Comparison of ENCODE assay signal across 1 cellular context in genomic region chr6:20212392-20213111, GRCh38.
A peak's percentile ranks its signal among the peaks of the same experiment; 100 is the strongest.
TF ChIP-seq lines count a peak whose summit lies in the region.

A gene with protein sequence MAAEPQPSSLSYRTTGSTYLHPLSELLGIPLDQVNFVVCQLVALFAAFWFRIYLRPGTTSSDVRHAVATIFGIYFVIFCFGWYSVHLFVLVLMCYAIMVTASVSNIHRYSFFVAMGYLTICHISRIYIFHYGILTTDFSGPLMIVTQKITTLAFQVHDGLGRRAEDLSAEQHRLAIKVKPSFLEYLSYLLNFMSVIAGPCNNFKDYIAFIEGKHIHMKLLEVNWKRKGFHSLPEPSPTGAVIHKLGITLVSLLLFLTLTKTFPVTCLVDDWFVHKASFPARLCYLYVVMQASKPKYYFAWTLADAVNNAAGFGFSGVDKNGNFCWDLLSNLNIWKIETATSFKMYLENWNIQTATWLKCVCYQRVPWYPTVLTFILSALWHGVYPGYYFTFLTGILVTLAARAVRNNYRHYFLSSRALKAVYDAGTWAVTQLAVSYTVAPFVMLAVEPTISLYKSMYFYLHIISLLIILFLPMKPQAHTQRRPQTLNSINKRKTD (minus strand): TSS chr6:20212469. CDS start chr6:20212234, 235 bp downstream.

TF ChIP-seq in K562, 482 proteins besides CTCF, POLR2A, EP300 and RAD21 (continued from another document and continues in another):
- TF ChIP-seq AFF1 (IDR thresholded peaks at IDR 0.05; ENCODE audit: low read depth in 1 of 2, partially characterized antibody in 2 of 2) (no peak), ZNF79 (CRISPR knock-in tag; IDR thresholded peaks at IDR 0.05; ENCODE audit: low read depth) (no peak), POLR2H (tag; IDR thresholded peaks at IDR 0.05; ENCODE audit: low read depth) (peak; percentile 52), FUS (optimal IDR thresholded peaks at IDR 0.05; ENCODE audit: low read depth, low read length) (peak; percentile 74), RCOR1 (IDR thresholded peaks at IDR 0.05; ENCODE audit: borderline replicate concordance in 1 of 2, low read depth in 2 of 2, low read length in 2 of 2) (peak in 1 of 2 experiments; percentile 59; a peak in 2 of 4 replicates), CBFA2T3 (IDR thresholded peaks at IDR 0.05) (no peak), ZNF232 (CRISPR knock-in tag; IDR thresholded peaks at IDR 0.05) (no peak), SMARCB1 (IDR thresholded peaks at IDR 0.05; ENCODE audit: insufficient read length, low read depth) (no peak), ARID3B (CRISPR knock-in tag; IDR thresholded peaks at IDR 0.05; ENCODE audit: borderline replicate concordance) (no peak), MYNN (IDR thresholded peaks at IDR 0.05) (peak; percentile 52; the same call in 1 of the 2 replicates), MYNN (CRISPR knock-in tag; IDR thresholded peaks at IDR 0.05) (no peak), NCOA2 (IDR thresholded peaks at IDR 0.05; ENCODE audit: partially characterized antibody in 2 of 2) (no peak), ZNF239 (CRISPR knock-in tag; IDR thresholded peaks at IDR 0.05) (no peak), ZNF41 (CRISPR knock-in tag; conservative IDR thresholded peaks at IDR 0.05) (no peak), ZFP36 (IDR thresholded peaks at IDR 0.05; ENCODE audit: low read depth, low read length, partially characterized antibody) (peak; percentile 2), FOXO4 (CRISPR knock-in tag; IDR thresholded peaks at IDR 0.05) (no peak), MXI1 (IDR thresholded peaks at IDR 0.05; ENCODE audit: low read depth, low read length) (0 out of 2 replicates have a peak, but pooled peaks have one; percentile 11), PHB (CRISPR knock-in tag; IDR thresholded peaks at IDR 0.05) (no peak), HMGN3 (IDR thresholded peaks at IDR 0.05; ENCODE audit: borderline replicate concordance, extremely low read depth, insufficient read length, low read depth, low read length) (peak; percentile 39), ERF (CRISPR knock-in tag; IDR thresholded peaks at IDR 0.05) (peak; percentile 40; the same call in 1 of the 2 replicates), ADNP (tag; IDR thresholded peaks at IDR 0.05) (no peak), ZNF436 (CRISPR knock-in tag; IDR thresholded peaks at IDR 0.05) (no peak), FOXA1 (IDR thresholded peaks at IDR 0.05; ENCODE audit: borderline replicate concordance) (no peak), PCBP2 (IDR thresholded peaks at IDR 0.05; ENCODE audit: low read depth, low read length, poor library complexity, severe bottlenecking) (no peak), SMAD2 (IDR thresholded peaks at IDR 0.05; ENCODE audit: low read depth, low read length) (no peak), JUN (IDR thresholded peaks at IDR 0.05; ENCODE audit: borderline replicate concordance, low read depth, low read length) (no peak), JUN (CRISPR knock-in tag; IDR thresholded peaks at IDR 0.05; ENCODE audit: borderline replicate concordance) (no peak)
- TF ChIP-seq, protein P1, sequence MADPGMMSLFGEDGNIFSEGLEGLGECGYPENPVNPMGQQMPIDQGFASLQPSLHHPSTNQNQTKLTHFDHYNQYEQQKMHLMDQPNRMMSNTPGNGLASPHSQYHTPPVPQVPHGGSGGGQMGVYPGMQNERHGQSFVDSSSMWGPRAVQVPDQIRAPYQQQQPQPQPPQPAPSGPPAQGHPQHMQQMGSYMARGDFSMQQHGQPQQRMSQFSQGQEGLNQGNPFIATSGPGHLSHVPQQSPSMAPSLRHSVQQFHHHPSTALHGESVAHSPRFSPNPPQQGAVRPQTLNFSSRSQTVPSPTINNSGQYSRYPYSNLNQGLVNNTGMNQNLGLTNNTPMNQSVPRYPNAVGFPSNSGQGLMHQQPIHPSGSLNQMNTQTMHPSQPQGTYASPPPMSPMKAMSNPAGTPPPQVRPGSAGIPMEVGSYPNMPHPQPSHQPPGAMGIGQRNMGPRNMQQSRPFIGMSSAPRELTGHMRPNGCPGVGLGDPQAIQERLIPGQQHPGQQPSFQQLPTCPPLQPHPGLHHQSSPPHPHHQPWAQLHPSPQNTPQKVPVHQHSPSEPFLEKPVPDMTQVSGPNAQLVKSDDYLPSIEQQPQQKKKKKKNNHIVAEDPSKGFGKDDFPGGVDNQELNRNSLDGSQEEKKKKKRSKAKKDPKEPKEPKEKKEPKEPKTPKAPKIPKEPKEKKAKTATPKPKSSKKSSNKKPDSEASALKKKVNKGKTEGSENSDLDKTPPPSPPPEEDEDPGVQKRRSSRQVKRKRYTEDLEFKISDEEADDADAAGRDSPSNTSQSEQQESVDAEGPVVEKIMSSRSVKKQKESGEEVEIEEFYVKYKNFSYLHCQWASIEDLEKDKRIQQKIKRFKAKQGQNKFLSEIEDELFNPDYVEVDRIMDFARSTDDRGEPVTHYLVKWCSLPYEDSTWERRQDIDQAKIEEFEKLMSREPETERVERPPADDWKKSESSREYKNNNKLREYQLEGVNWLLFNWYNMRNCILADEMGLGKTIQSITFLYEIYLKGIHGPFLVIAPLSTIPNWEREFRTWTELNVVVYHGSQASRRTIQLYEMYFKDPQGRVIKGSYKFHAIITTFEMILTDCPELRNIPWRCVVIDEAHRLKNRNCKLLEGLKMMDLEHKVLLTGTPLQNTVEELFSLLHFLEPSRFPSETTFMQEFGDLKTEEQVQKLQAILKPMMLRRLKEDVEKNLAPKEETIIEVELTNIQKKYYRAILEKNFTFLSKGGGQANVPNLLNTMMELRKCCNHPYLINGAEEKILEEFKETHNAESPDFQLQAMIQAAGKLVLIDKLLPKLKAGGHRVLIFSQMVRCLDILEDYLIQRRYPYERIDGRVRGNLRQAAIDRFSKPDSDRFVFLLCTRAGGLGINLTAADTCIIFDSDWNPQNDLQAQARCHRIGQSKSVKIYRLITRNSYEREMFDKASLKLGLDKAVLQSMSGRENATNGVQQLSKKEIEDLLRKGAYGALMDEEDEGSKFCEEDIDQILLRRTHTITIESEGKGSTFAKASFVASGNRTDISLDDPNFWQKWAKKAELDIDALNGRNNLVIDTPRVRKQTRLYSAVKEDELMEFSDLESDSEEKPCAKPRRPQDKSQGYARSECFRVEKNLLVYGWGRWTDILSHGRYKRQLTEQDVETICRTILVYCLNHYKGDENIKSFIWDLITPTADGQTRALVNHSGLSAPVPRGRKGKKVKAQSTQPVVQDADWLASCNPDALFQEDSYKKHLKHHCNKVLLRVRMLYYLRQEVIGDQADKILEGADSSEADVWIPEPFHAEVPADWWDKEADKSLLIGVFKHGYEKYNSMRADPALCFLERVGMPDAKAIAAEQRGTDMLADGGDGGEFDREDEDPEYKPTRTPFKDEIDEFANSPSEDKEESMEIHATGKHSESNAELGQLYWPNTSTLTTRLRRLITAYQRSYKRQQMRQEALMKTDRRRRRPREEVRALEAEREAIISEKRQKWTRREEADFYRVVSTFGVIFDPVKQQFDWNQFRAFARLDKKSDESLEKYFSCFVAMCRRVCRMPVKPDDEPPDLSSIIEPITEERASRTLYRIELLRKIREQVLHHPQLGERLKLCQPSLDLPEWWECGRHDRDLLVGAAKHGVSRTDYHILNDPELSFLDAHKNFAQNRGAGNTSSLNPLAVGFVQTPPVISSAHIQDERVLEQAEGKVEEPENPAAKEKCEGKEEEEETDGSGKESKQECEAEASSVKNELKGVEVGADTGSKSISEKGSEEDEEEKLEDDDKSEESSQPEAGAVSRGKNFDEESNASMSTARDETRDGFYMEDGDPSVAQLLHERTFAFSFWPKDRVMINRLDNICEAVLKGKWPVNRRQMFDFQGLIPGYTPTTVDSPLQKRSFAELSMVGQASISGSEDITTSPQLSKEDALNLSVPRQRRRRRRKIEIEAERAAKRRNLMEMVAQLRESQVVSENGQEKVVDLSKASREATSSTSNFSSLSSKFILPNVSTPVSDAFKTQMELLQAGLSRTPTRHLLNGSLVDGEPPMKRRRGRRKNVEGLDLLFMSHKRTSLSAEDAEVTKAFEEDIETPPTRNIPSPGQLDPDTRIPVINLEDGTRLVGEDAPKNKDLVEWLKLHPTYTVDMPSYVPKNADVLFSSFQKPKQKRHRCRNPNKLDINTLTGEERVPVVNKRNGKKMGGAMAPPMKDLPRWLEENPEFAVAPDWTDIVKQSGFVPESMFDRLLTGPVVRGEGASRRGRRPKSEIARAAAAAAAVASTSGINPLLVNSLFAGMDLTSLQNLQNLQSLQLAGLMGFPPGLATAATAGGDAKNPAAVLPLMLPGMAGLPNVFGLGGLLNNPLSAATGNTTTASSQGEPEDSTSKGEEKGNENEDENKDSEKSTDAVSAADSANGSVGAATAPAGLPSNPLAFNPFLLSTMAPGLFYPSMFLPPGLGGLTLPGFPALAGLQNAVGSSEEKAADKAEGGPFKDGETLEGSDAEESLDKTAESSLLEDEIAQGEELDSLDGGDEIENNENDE (IDR thresholded peaks at IDR 0.05; ENCODE audit: low read depth, low read length) = no peak
- TF ChIP-seq, protein P2, sequence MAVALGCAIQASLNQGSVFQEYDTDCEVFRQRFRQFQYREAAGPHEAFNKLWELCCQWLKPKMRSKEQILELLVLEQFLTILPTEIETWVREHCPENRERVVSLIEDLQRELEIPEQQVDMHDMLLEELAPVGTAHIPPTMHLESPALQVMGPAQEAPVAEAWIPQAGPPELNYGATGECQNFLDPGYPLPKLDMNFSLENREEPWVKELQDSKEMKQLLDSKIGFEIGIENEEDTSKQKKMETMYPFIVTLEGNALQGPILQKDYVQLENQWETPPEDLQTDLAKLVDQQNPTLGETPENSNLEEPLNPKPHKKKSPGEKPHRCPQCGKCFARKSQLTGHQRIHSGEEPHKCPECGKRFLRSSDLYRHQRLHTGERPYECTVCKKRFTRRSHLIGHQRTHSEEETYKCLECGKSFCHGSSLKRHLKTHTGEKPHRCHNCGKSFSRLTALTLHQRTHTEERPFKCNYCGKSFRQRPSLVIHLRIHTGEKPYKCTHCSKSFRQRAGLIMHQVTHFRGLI (CRISPR knock-in tag; IDR thresholded peaks at IDR 0.05) = no peak
- TF ChIP-seq, protein P3, sequence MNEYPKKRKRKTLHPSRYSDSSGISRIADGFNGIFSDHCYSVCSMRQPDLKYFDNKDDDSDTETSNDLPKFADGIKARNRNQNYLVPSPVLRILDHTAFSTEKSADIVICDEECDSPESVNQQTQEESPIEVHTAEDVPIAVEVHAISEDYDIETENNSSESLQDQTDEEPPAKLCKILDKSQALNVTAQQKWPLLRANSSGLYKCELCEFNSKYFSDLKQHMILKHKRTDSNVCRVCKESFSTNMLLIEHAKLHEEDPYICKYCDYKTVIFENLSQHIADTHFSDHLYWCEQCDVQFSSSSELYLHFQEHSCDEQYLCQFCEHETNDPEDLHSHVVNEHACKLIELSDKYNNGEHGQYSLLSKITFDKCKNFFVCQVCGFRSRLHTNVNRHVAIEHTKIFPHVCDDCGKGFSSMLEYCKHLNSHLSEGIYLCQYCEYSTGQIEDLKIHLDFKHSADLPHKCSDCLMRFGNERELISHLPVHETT (CRISPR knock-in tag; conservative IDR thresholded peaks at IDR 0.05 in 1 of 2, IDR thresholded peaks at IDR 0.05 in 1 of 2) = peak in 1 of 2 experiments; percentile 78; a peak in 1 of 4 replicates
